ENCODE assay signal across 30 cellular contexts in genomic region chr5:52504584-52505240, GRCh38.
DNase-seq lines count a peak whose midpoint lies in the region; ATAC-seq and TF ChIP-seq lines count a peak whose summit lies in the region.
"Had no signal": no experiment of that assay in that cellular context is flagged by ENCODE, and none has a peak within 500 bp of the region (broad histone marks: within the 10 kb centered on the region; RNA-seq: fewer than 3 reads in every experiment).

No MANE protein-coding gene starts in this region.

- TF ChIP-seq EP300 in suprapubic skin (IDR thresholded peaks at IDR 0.05): no peak

- no peak for TF ChIP-seq POLR2A in suprapubic skin (IDR thresholded peaks at IDR 0.05)

- H3K4me1 Mint-ChIP-seq in activated naive CD8-positive, alpha-beta T cell treated with anti-CD3 and anti-CD28 coated beads, Interleukin-2, amount 10 ng/mL, durations not matched to agents 7 days and 5 days: peaks cover 7% of the 10 kb centered on the region
- H3K4me1 Mint-ChIP-seq in activated naive CD8-positive, alpha-beta T cell treated with anti-CD3 and anti-CD28 coated beads for 36 hours: peaks cover 2% of the 10 kb centered on the region
- H3K4me1 Mint-ChIP-seq in CD8-positive, alpha-beta T cell (ENCODE audit: low read depth): peaks cover 3% of the 10 kb centered on the region

- H3K27me3 ChIP-seq in suprapubic skin: no peaks in the 10 kb centered on the region
- H3K27me3 ChIP-seq in CD8-positive, alpha-beta T cell (ENCODE audit: insufficient read depth, low read length): no peaks in the 10 kb centered on the region
- H3K27me3 ChIP-seq: heart right ventricle, MG63, right atrium auricular region, transverse colon had no signal

- H3K27ac ChIP-seq in suprapubic skin: no peak overlapping the region
- no peak overlapping the region for H3K27ac ChIP-seq in CD8-positive, alpha-beta T cell (ENCODE audit: low read depth, low read length)
- H3K27ac ChIP-seq: coronary artery, heart right ventricle, right atrium auricular region, SJSA1, transverse colon had no signal

- no peak for ATAC-seq in activated naive CD8-positive, alpha-beta T cell treated with anti-CD3 and anti-CD28 coated beads, Interleukin-2, amount 10 ng/mL, durations not matched to agents 7 days and 5 days (ENCODE audit: low read depth)
- ATAC-seq in CD8-positive, alpha-beta T cell: no peak
- ATAC-seq: activated T-cell treated with anti-CD3 and anti-CD28 coated beads, Interleukin-2, amount 50 U/mL, for 72 hours; esophagus mucosa; heart right ventricle; left cardiac atrium; mucosa of descending colon had no signal

- H3K36me3 Mint-ChIP-seq in activated naive CD8-positive, alpha-beta T cell treated with anti-CD3 and anti-CD28 coated beads, Interleukin-2, amount 10 ng/mL, durations not matched to agents 7 days and 5 days: no peaks in the 10 kb centered on the region
- no peaks in the 10 kb centered on the region for H3K36me3 Mint-ChIP-seq in activated naive CD8-positive, alpha-beta T cell treated with anti-CD3 and anti-CD28 coated beads for 36 hours
- H3K36me3 Mint-ChIP-seq in CD8-positive, alpha-beta T cell: no peaks in the 10 kb centered on the region

- POLR2A ChIA-PET in activated naive CD8-positive, alpha-beta T cell treated with anti-CD3 and anti-CD28 coated beads, Interleukin-2, amount 10 ng/mL, durations not matched to agents 7 days and 5 days (lab: Charles Lee): no interaction called here
- POLR2A ChIA-PET in CD8-positive, alpha-beta T cell (lab: Charles Lee): interaction anchor here (0.7 kb wide), 1 partner anchor 727 kb away, joined by 4 read pairs; no protein-coding TSS in a partner anchor

- peaks cover 33% of the 10 kb centered on the region for H3K27me3 Mint-ChIP-seq in activated naive CD8-positive, alpha-beta T cell treated with anti-CD3 and anti-CD28 coated beads, Interleukin-2, amount 10 ng/mL, durations not matched to agents 7 days and 5 days
- peaks cover 10% of the 10 kb centered on the region for H3K27me3 Mint-ChIP-seq in activated naive CD8-positive, alpha-beta T cell treated with anti-CD3 and anti-CD28 coated beads for 36 hours
- H3K27me3 Mint-ChIP-seq in CD8-positive, alpha-beta T cell (ENCODE audit: low read depth): peaks cover 7% of the 10 kb centered on the region

- H3K4me1 ChIP-seq in suprapubic skin: no peaks in the 10 kb centered on the region
- no peaks in the 10 kb centered on the region for H3K4me1 ChIP-seq in CD8-positive, alpha-beta T cell (ENCODE audit: insufficient read depth, low read length)
- H3K4me1 ChIP-seq: Caco-2, heart right ventricle, right atrium auricular region, SJSA1, transverse colon had no signal

- H3K4me3 ChIP-seq in suprapubic skin: no peak overlapping the region
- no peak overlapping the region for H3K4me3 ChIP-seq in CD8-positive, alpha-beta T cell (ENCODE audit: low read depth, low read length)
- H3K4me3 ChIP-seq: coronary artery, HAP-1, heart right ventricle, MG63, mucosa of descending colon, right atrium auricular region, SJSA1, transverse colon had no signal

- no peaks in the 10 kb centered on the region for H3K9me3 Mint-ChIP-seq in activated naive CD8-positive, alpha-beta T cell treated with anti-CD3 and anti-CD28 coated beads, Interleukin-2, amount 10 ng/mL, durations not matched to agents 7 days and 5 days
- H3K9me3 Mint-ChIP-seq in activated naive CD8-positive, alpha-beta T cell treated with anti-CD3 and anti-CD28 coated beads for 36 hours: no peaks in the 10 kb centered on the region
- no peaks in the 10 kb centered on the region for H3K9me3 Mint-ChIP-seq in CD8-positive, alpha-beta T cell
- H3K9me3 Mint-ChIP-seq: activated naive CD4-positive, alpha-beta T cell treated with anti-CD3 and anti-CD28 coated beads for 36 hours; activated T-cell treated with anti-CD3 and anti-CD28 coated beads, Interleukin-2, amount 50 U/mL, for 72 hours; endodermal cell; nephron progenitor cell had no signal

- CTCF ChIA-PET in CD8-positive, alpha-beta T cell (lab: Charles Lee): interaction anchor here (0.7 kb wide), 1 partner anchor 38 kb away, joined by 3 read pairs; no protein-coding TSS in a partner anchor

- no peak overlapping the region for H3K27ac Mint-ChIP-seq in activated naive CD8-positive, alpha-beta T cell treated with anti-CD3 and anti-CD28 coated beads, Interleukin-2, amount 10 ng/mL, durations not matched to agents 7 days and 5 days
- H3K27ac Mint-ChIP-seq in activated naive CD8-positive, alpha-beta T cell treated with anti-CD3 and anti-CD28 coated beads for 36 hours: no peak overlapping the region
- H3K27ac Mint-ChIP-seq in CD8-positive, alpha-beta T cell: no peak overlapping the region
- H3K27ac Mint-ChIP-seq: activated naive CD4-positive, alpha-beta T cell treated with anti-CD3 and anti-CD28 coated beads for 36 hours; activated T-cell treated with anti-CD3 and anti-CD28 coated beads, Interleukin-2, amount 50 U/mL, for 72 hours; endodermal cell; nephron progenitor cell had no signal

- H3K9me3 ChIP-seq in suprapubic skin: no peaks in the 10 kb centered on the region
- H3K9me3 ChIP-seq in CD8-positive, alpha-beta T cell (ENCODE audit: low read length): no peaks in the 10 kb centered on the region
- H3K9me3 ChIP-seq: Caco-2, HAP-1, heart right ventricle, MG63, mucosa of descending colon, right atrium auricular region, SJSA1, transverse colon had no signal

- peak overlapping the region; percentile 66 for H3K4me3 Mint-ChIP-seq in activated naive CD8-positive, alpha-beta T cell treated with anti-CD3 and anti-CD28 coated beads, Interleukin-2, amount 10 ng/mL, durations not matched to agents 7 days and 5 days
- no peak overlapping the region for H3K4me3 Mint-ChIP-seq in activated naive CD8-positive, alpha-beta T cell treated with anti-CD3 and anti-CD28 coated beads for 36 hours
- H3K4me3 Mint-ChIP-seq in CD8-positive, alpha-beta T cell: no peak overlapping the region
- H3K4me3 Mint-ChIP-seq: activated naive CD4-positive, alpha-beta T cell treated with anti-CD3 and anti-CD28 coated beads for 36 hours; activated T-cell treated with anti-CD3 and anti-CD28 coated beads, Interleukin-2, amount 50 U/mL, for 72 hours; endodermal cell; nephron progenitor cell had no signal

- no peaks in the 10 kb centered on the region for H3K36me3 ChIP-seq in suprapubic skin
- H3K36me3 ChIP-seq in CD8-positive, alpha-beta T cell (ENCODE audit: insufficient read depth, low read length): no peaks in the 10 kb centered on the region
- H3K36me3 ChIP-seq: HAP-1, heart right ventricle, MG63, right atrium auricular region, SJSA1, transverse colon had no signal

- DNase-seq in activated naive CD8-positive, alpha-beta T cell treated with anti-CD3 and anti-CD28 coated beads, Interleukin-2, amount 10 ng/mL, durations not matched to agents 7 days and 5 days: no peak
- no peak for DNase-seq in activated naive CD8-positive, alpha-beta T cell treated with anti-CD3 and anti-CD28 coated beads for 36 hours
- peak; percentile 47 to 88 for DNase-seq in NCI-H187 (lab: John Stamatoyannopoulos, UW)
- DNase-seq in SK-N-DZ (ENCODE audit: low spot score): peak; percentile 12
- DNase-seq in suprapubic skin (ENCODE audit: low spot score in 2 of 2): no peak
- DNase-seq in HCEC 1CT: no peak
- DNase-seq in CD8-positive, alpha-beta T cell: no peak
- DNase-seq: ACHN; activated CD4-positive, CD25-positive, alpha-beta regulatory T cell treated with anti-CD3 and anti-CD28 coated beads, Interleukin-2, amount 50 U/mL, for 72 hours; activated naive CD4-positive, alpha-beta T cell treated with anti-CD3 and anti-CD28 coated beads for 36 hours; activated T-cell treated with anti-CD3 and anti-CD28 coated beads, Interleukin-2, amount 50 U/mL, for 72 hours; aorta; Caco-2; endodermal cell; foreskin fibroblast; heart right ventricle; left cardiac atrium; MG63; mucosa of descending colon; NCI-H1694; NCI-H526; nephron progenitor cell; RPMI8226; stimulated activated CD4-positive, alpha-beta T cell treated with anti-CD3 and anti-CD28 coated beads, Interleukin-2, amount 100 ng/mL, for 24 hours; transverse colon had no signal

- 81% methylated on average over 6 of the region's 6 CpGs for WGBS in suprapubic skin

- no peak for TF ChIP-seq CTCF in suprapubic skin (IDR thresholded peaks at IDR 0.05)
- no peak for TF ChIP-seq CTCF in CD8-positive, alpha-beta T cell (IDR thresholded peaks at IDR 0.05)

- intact Hi-C loops in CD8-positive, alpha-beta T cell (cut with DNase I, micrococcal nuclease): no loop called here

Comparison
In these comparisons a context has a peak if more than half of its experiments do, and no peak if none do; other contexts are left out.
1. DNase-seq: peak in NCI-H187 (2 of 2) and SK-N-DZ (single experiment); none in activated naive CD8-positive, alpha-beta T cell treated with anti-CD3 and anti-CD28 coated beads, Interleukin-2, amount 10 ng/mL, durations not matched to agents 7 days and 5 days (single experiment), activated naive CD8-positive, alpha-beta T cell treated with anti-CD3 and anti-CD28 coated beads for 36 hours (single experiment), suprapubic skin (0 of 2), HCEC 1CT (single experiment) and CD8-positive, alpha-beta T cell (0 of 7).